29 cellular contexts compared by ENCODE assay signal in the genomic region with DNA sequence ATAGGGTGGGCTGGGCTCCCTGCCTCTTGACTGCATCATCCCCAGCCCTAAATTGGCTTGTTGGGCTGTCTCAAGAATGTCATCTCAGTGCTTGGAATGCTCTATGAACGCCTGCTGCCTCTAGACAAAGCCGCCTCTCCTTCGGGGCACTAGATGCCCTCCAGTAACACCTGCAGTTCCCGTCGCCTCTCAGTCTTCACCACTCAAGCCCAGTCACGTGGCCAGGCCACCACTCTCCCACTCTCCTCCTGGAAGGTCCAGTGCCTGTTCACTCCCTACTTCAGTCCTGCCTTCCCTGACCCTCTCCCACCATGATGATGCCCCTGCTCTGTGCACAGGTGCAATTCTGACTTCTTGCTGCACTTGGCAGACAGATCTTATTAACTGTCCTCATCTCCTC. TPM values are rescaled to one million over a fixed set of nuclear protein-coding genes. Genes with fewer than 3 reads are reported as not detected.
"Had no signal": no experiment of that assay in that cellular context is flagged by ENCODE, and none has a peak within 500 bp of the region (broad histone marks: within the 10 kb centered on the region; RNA-seq: fewer than 3 reads in every experiment).

No MANE protein-coding gene starts in this region.

- H3K4me3 ChIP-seq: dorsolateral prefrontal cortex, gastrocnemius medialis, heart left ventricle, hepatocyte, neural progenitor cell, ovary, psoas muscle, sigmoid colon, thoracic aorta, transverse colon, vagina had no signal

- H3K9me3 ChIP-seq: gastrocnemius medialis, ovary, psoas muscle, sigmoid colon, thoracic aorta, transverse colon, vagina had no signal

- H3K36me3 Mint-ChIP-seq: naive thymus-derived CD4-positive, alpha-beta T cell; neural progenitor cell; stimulated activated naive B cell treated with anti-CD40 and anti-IgM and Interleukin-4, amounts not matched to agents 10 μg/mL and 1 μg/mL and 100 μg/mL, for 72 hours had no signal

- H3K27ac Mint-ChIP-seq: naive thymus-derived CD4-positive, alpha-beta T cell; nephron; neural progenitor cell; stimulated activated naive B cell treated with anti-CD40 and anti-IgM and Interleukin-4, amounts not matched to agents 10 μg/mL and 1 μg/mL and 100 μg/mL, for 72 hours; stimulated activated naive CD8-positive, alpha-beta T cell treated with anti-CD3 and anti-CD28 coated beads, Interleukin-15, Interleukin-2, amounts not matched to agents 100 ng/mL and 50 ng/mL, for 24 hours had no signal

- DNase-seq: dorsolateral prefrontal cortex; effector CD4-positive, alpha-beta T cell; foreskin fibroblast; gastrocnemius medialis; heart left ventricle; kidney; mammary epithelial cell; mesendoderm; midbrain; naive thymus-derived CD4-positive, alpha-beta T cell; nucleus accumbens; ovary; psoas muscle; right cardiac atrium; sigmoid colon; stimulated activated CD4-positive, alpha-beta T cell treated with anti-CD3 and anti-CD28 coated beads, Interleukin-4, amount 100 ng/mL, for 4 hours; stimulated activated naive B cell treated with anti-CD40 and anti-IgM and Interleukin-4, amounts not matched to agents 10 μg/mL and 1 μg/mL and 100 μg/mL, for 72 hours; transverse colon had no signal

- H3K4me1 Mint-ChIP-seq: naive thymus-derived CD4-positive, alpha-beta T cell; neural progenitor cell; stimulated activated naive B cell treated with anti-CD40 and anti-IgM and Interleukin-4, amounts not matched to agents 10 μg/mL and 1 μg/mL and 100 μg/mL, for 72 hours had no signal

- H3K27me3 ChIP-seq: ovary, transverse colon, vagina had no signal

- ATAC-seq: gastrocnemius medialis; heart left ventricle; left lobe of liver; naive thymus-derived CD4-positive, alpha-beta T cell; psoas muscle; right cardiac atrium; stimulated activated naive B cell treated with anti-CD40 and anti-IgM and Interleukin-4, amounts not matched to agents 10 μg/mL and 1 μg/mL and 100 μg/mL, for 72 hours had no signal

- H3K9me3 Mint-ChIP-seq: neural progenitor cell; stimulated activated naive CD8-positive, alpha-beta T cell treated with anti-CD3 and anti-CD28 coated beads, Interleukin-15, Interleukin-2, amounts not matched to agents 100 ng/mL and 50 ng/mL, for 24 hours had no signal

- H3K4me3 Mint-ChIP-seq: naive thymus-derived CD4-positive, alpha-beta T cell; nephron; neural progenitor cell; stimulated activated naive B cell treated with anti-CD40 and anti-IgM and Interleukin-4, amounts not matched to agents 10 μg/mL and 1 μg/mL and 100 μg/mL, for 72 hours; stimulated activated naive CD8-positive, alpha-beta T cell treated with anti-CD3 and anti-CD28 coated beads, Interleukin-15, Interleukin-2, amounts not matched to agents 100 ng/mL and 50 ng/mL, for 24 hours had no signal

- H3K4me1 ChIP-seq: gastrocnemius medialis, neural progenitor cell, psoas muscle, transverse colon, vagina had no signal

- H3K27ac ChIP-seq: dorsolateral prefrontal cortex, gastrocnemius medialis, heart left ventricle, hepatocyte, neural progenitor cell, ovary, psoas muscle, sigmoid colon, thoracic aorta, transverse colon, vagina had no signal

- H3K36me3 ChIP-seq: gastrocnemius medialis, heart left ventricle, neural progenitor cell, ovary, sigmoid colon, thoracic aorta, transverse colon, vagina had no signal

RNA-seq across cellular contexts. Expression of a gene that starts 7.0 kb away (rescaled TPM):
- total RNA-seq: dorsolateral prefrontal cortex; gastrocnemius medialis; heart left ventricle; hepatocyte; kidney; left lobe of liver; mucosa of gallbladder; naive thymus-derived CD4-positive, alpha-beta T cell; ovary; psoas muscle; renal cortical epithelial cell; right cardiac atrium; sigmoid colon; skeletal muscle tissue; thoracic aorta; transverse colon; ureter had no signal
- polyA plus RNA-seq: heart left ventricle; hepatocyte; mammary epithelial cell; naive thymus-derived CD4-positive, alpha-beta T cell; ovary; psoas muscle; right cardiac atrium; sigmoid colon had no signal
